ENCODE assay signal across 8 cellular contexts in genomic region chr6:158706369-158706982, GRCh38. TPM values are rescaled to one million over a fixed set of nuclear protein-coding genes. Genes with fewer than 3 reads are reported as not detected.
DNase-seq lines count a peak whose midpoint lies in the region; ATAC-seq, FAIRE-seq and TF ChIP-seq lines count a peak whose summit lies in the region.

No MANE protein-coding gene starts in this region.

- H3K27ac ChIP-seq in DND-41 (ENCODE audit: low read length) (no peak overlapping the region), lung (ENCODE audit: low read depth in 1 of 2, low read length in 1 of 2) (peak overlapping the region; percentile 65 to 78)

- DNase-seq in DND-41, result no peak
- peak; percentile 68 for DNase-seq in MG63
- peak; percentile 41 for DNase-seq in bronchial epithelial cell (ENCODE audit: low read depth)
- peak; percentile 52 for DNase-seq in lung (ENCODE audit: low spot score)
- DNase-seq in amniotic stem cell (lab: John Stamatoyannopoulos, UW), result no peak
- no peak for DNase-seq in naive thymus-derived CD8-positive, alpha-beta T cell

- peak overlapping the region in 1 of 10 donors; percentile 58 for H3K27ac Mint-ChIP-seq in naive thymus-derived CD8-positive, alpha-beta T cell

- no peaks in the 10 kb centered on the region for H3K79me2 ChIP-seq in DND-41 (ENCODE audit: insufficient read depth, low read length)

- peaks cover 9% of the 10 kb centered on the region for H3K4me1 ChIP-seq in DND-41 (ENCODE audit: insufficient read depth, low read length)
- H3K4me1 ChIP-seq in lung (ENCODE audit: control insufficient read depth in 2 of 2, insufficient read depth in 2 of 2, low read length in 2 of 2), result peaks cover 0 to 12% of the 10 kb centered on the region in 2 donors

- WGBS in lung, 2 donors, result 49 to 61% methylated on average over 6 of the region's 6 CpGs

- H3K36me3 Mint-ChIP-seq in naive thymus-derived CD8-positive, alpha-beta T cell, result peaks cover 6 to 28% (median 13%) of the 10 kb centered on the region in 3 donors

- H3K4me3 Mint-ChIP-seq in naive thymus-derived CD8-positive, alpha-beta T cell, result no peak overlapping the region

- peaks cover 5 to 15% (median 10%) of the 10 kb centered on the region in 4 donors for H3K4me1 Mint-ChIP-seq in naive thymus-derived CD8-positive, alpha-beta T cell

- peak; percentile 32 for TF ChIP-seq CTCF in DND-41 (IDR thresholded peaks at IDR 0.05; ENCODE audit: borderline replicate concordance, extremely low read depth, low read length, poor library complexity, severe bottlenecking)
- peak; percentile 59 for TF ChIP-seq CTCF in bronchial epithelial cell (IDR thresholded peaks at IDR 0.05; ENCODE audit: insufficient read depth, low read length, severe bottlenecking)
- no peak for TF ChIP-seq CTCF in lung (IDR thresholded peaks at IDR 0.05; ENCODE audit: control extremely low read depth, extremely low read depth)

- no peak overlapping the region for H2AFZ ChIP-seq in DND-41 (ENCODE audit: low read depth, low read length)

- POLR2A ChIA-PET in naive thymus-derived CD8-positive, alpha-beta T cell (lab: Charles Lee), result no interaction called here

- no peaks in the 10 kb centered on the region for H3K27me3 Mint-ChIP-seq in naive thymus-derived CD8-positive, alpha-beta T cell

- no peak overlapping the region for H3K4me2 ChIP-seq in DND-41 (ENCODE audit: insufficient read depth, low read length)

- H3K4me3 ChIP-seq in DND-41 (ENCODE audit: low read depth in 1 of 2, low read length in 2 of 2), result no peak overlapping the region
- H3K4me3 ChIP-seq in MG63, result no peak overlapping the region
- no peak overlapping the region for H3K4me3 ChIP-seq in bronchial epithelial cell (ENCODE audit: low read depth, low read length)
- no peak overlapping the region for H3K4me3 ChIP-seq in lung

- H3K9me3 ChIP-seq in DND-41 (ENCODE audit: insufficient read depth, low read length, severe bottlenecking), result no peaks in the 10 kb centered on the region
- no peaks in the 10 kb centered on the region for H3K9me3 ChIP-seq in MG63
- no peaks in the 10 kb centered on the region for H3K9me3 ChIP-seq in lung (ENCODE audit: control insufficient read depth in 2 of 2, insufficient read depth in 1 of 2, low read length in 1 of 2)

- ATAC-seq in DND-41 (ENCODE audit: insufficient read depth, low read depth), result no peak
- peak; percentile 43 for ATAC-seq in lung (ENCODE audit: insufficient read depth, low FRiP score)
- no peak for ATAC-seq in GM19463 (IDR thresholded peaks at IDR 0.05; ENCODE audit: unreplicated experiment)
- ATAC-seq in HG03139 (IDR thresholded peaks at IDR 0.05; ENCODE audit: unreplicated experiment), result no peak
- ATAC-seq in naive thymus-derived CD8-positive, alpha-beta T cell, result no peak

- H3K9ac ChIP-seq in DND-41 (ENCODE audit: low read depth, low read length), result no peak overlapping the region

- no peaks in the 10 kb centered on the region for H4K20me1 ChIP-seq in DND-41 (ENCODE audit: insufficient read depth, low read length)

- H3K9me3 Mint-ChIP-seq in naive thymus-derived CD8-positive, alpha-beta T cell, result no peaks in the 10 kb centered on the region

- H3K27me3 ChIP-seq in DND-41 (ENCODE audit: insufficient read depth, low read length, poor library complexity), result peaks cover 15% of the 10 kb centered on the region
- H3K27me3 ChIP-seq in MG63, result no peaks in the 10 kb centered on the region
- H3K27me3 ChIP-seq in bronchial epithelial cell (ENCODE audit: control insufficient read depth, insufficient read depth, low read length), result no peaks in the 10 kb centered on the region
- H3K27me3 ChIP-seq in lung (ENCODE audit: control insufficient read depth, insufficient read depth), result no peaks in the 10 kb centered on the region

- H3K36me3 ChIP-seq in DND-41 (ENCODE audit: insufficient read depth, low read length) (no peaks in the 10 kb centered on the region), MG63 (no peaks in the 10 kb centered on the region), bronchial epithelial cell (ENCODE audit: control insufficient read depth, insufficient read depth, low read length) (no peaks in the 10 kb centered on the region), lung (ENCODE audit: control insufficient read depth in 2 of 2, insufficient read depth in 2 of 2, low read length in 2 of 2) (no peaks in the 10 kb centered on the region)

- no peak for FAIRE-seq in bronchial epithelial cell (lab: Jason Lieb, UNC)

RNA-seq across cellular contexts. Expression of gene SYTL3, which starts 56.6 kb away (rescaled TPM):
- total RNA-seq in MG63 (2014; rRNA removed; shearing (Covaris generic); ENCODE audit: low replicate concordance), result 7.7 and 8.9 TPM in 2 replicates
- total RNA-seq in bronchial epithelial cell (1.1 and 2.4 TPM in 2 replicates), lung (10 to 100 TPM; 14.8 to 20.0 TPM)
- polyA plus RNA-seq in lung, result 10 to 100 TPM in 1 of 2 donors, 1 to 10 TPM in 1; 6.5 to 16.4 TPM
- total RNA-seq in naive thymus-derived CD8-positive, alpha-beta T cell, result 10 to 100 TPM; 11.1 to 13.6 TPM
- 10 to 100 TPM; 15.7 to 16.1 (median 15.8) TPM for polyA plus RNA-seq in naive thymus-derived CD8-positive, alpha-beta T cell

Comparison
In these comparisons a context has a peak if more than half of its experiments do, and no peak if none do; other contexts are left out.
1. DNase-seq: peak in MG63 (single experiment), bronchial epithelial cell (single experiment) and lung (single experiment); none in DND-41 (single experiment), amniotic stem cell (single experiment) and naive thymus-derived CD8-positive, alpha-beta T cell (0 of 10).